Comparison of ENCODE assay signal across 1 cellular context in the genomic region with DNA sequence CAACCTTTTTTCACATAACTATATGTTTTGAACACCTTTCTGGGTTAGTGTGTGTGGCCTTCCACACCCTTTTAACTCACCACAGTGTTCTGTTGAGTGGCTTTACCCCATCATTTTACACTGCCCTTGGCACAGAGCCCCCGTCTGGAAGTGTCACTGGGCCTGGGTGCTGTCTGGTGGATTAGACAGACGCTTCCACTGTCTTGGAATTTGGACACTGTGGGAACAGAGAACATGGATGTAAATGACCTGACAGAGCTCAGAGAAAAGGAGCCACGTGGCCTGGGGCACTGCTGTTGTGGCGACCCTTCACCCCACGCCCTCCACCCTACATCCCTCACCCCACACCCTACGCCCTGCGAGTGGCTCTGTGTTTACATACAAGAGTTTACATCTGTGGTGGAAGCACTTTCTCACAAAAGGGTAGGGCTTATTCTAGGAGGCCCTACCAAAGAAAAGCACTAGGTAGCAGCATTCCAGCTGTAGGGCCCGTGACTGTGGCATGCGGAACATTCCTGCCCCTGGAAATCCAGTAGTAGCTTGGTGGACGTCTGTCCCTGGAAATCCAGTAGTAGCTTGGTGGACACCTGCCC.
TF ChIP-seq lines count a peak whose summit lies in the region.

No MANE protein-coding gene starts in this region.

TF ChIP-seq in HepG2, 621 proteins besides CTCF, POLR2A, EP300 and RAD21:
- no peak for TF ChIP-seq TARDBP (CRISPR knock-in tag; IDR thresholded peaks at IDR 0.05)
- TF ChIP-seq ZNF143 (CRISPR knock-in tag; IDR thresholded peaks at IDR 0.05): no peak
- TF ChIP-seq, protein P1, sequence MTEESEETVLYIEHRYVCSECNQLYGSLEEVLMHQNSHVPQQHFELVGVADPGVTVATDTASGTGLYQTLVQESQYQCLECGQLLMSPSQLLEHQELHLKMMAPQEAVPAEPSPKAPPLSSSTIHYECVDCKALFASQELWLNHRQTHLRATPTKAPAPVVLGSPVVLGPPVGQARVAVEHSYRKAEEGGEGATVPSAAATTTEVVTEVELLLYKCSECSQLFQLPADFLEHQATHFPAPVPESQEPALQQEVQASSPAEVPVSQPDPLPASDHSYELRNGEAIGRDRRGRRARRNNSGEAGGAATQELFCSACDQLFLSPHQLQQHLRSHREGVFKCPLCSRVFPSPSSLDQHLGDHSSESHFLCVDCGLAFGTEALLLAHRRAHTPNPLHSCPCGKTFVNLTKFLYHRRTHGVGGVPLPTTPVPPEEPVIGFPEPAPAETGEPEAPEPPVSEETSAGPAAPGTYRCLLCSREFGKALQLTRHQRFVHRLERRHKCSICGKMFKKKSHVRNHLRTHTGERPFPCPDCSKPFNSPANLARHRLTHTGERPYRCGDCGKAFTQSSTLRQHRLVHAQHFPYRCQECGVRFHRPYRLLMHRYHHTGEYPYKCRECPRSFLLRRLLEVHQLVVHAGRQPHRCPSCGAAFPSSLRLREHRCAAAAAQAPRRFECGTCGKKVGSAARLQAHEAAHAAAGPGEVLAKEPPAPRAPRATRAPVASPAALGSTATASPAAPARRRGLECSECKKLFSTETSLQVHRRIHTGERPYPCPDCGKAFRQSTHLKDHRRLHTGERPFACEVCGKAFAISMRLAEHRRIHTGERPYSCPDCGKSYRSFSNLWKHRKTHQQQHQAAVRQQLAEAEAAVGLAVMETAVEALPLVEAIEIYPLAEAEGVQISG (CRISPR knock-in tag; IDR thresholded peaks at IDR 0.05): no peak
- no peak for TF ChIP-seq ZNF326 (CRISPR knock-in tag; IDR thresholded peaks at IDR 0.05; ENCODE audit: borderline replicate concordance)
- no peak for TF ChIP-seq ZNF546 (CRISPR knock-in tag; conservative IDR thresholded peaks at IDR 0.05)
- no peak for TF ChIP-seq SKI (IDR thresholded peaks at IDR 0.05; ENCODE audit: partially characterized antibody)
